Comparison of ENCODE assay signal across 1 cellular context in genomic region chr14:75050852-75051555, GRCh38.
TF ChIP-seq lines count a peak whose summit lies in the region.

TSS of gene MLH3 (minus strand) at chr14:75051467. CDS start at chr14:75049655, 1,812 bp downstream.

TF ChIP-seq in HepG2, 621 proteins besides CTCF, POLR2A, EP300 and RAD21 (continued from another document and continues in another):
- TF ChIP-seq GMEB2 (CRISPR knock-in tag; IDR thresholded peaks at IDR 0.05; ENCODE audit: low read depth) (peak; percentile 45; the same call in 1 of the 2 replicates), SNAPC2 (CRISPR knock-in tag; IDR thresholded peaks at IDR 0.05) (no peak), ZNF563 (CRISPR knock-in tag; IDR thresholded peaks at IDR 0.05) (peak; percentile 73), ZNF780A (CRISPR knock-in tag; IDR thresholded peaks at IDR 0.05) (no peak), ZNF10 (CRISPR knock-in tag; IDR thresholded peaks at IDR 0.05; ENCODE audit: borderline replicate concordance, low read depth) (no peak), BCL6 (CRISPR knock-in tag; IDR thresholded peaks at IDR 0.05) (peak; percentile 24; the same call in 1 of the 2 replicates), MIER2 (CRISPR knock-in tag; IDR thresholded peaks at IDR 0.05) (no peak), ZNF598 (CRISPR knock-in tag; IDR thresholded peaks at IDR 0.05; ENCODE audit: borderline replicate concordance) (no peak), ZNF768 (CRISPR knock-in tag; IDR thresholded peaks at IDR 0.05) (peak; percentile 75; the same call in 1 of the 2 replicates), KLF16 (CRISPR knock-in tag; IDR thresholded peaks at IDR 0.05) (peak in 1 of 2 experiments; percentile 69; a peak in 2 of 4 replicates), ZNF44 (CRISPR knock-in tag; IDR thresholded peaks at IDR 0.05) (0 out of 2 replicates have a peak, but pooled peaks have one; percentile 64), ZNF160 (CRISPR knock-in tag; IDR thresholded peaks at IDR 0.05) (peak; percentile 75; the same call in 1 of the 2 replicates), ZSCAN29 (CRISPR knock-in tag; conservative IDR thresholded peaks at IDR 0.05) (no peak), ZNF720 (CRISPR knock-in tag; IDR thresholded peaks at IDR 0.05) (no peak), ZNF263 (CRISPR knock-in tag; IDR thresholded peaks at IDR 0.05) (no peak), CENPBD1 (CRISPR knock-in tag; IDR thresholded peaks at IDR 0.05; ENCODE audit: borderline replicate concordance, low read depth) (no peak), ZSCAN9 (CRISPR knock-in tag; IDR thresholded peaks at IDR 0.05; ENCODE audit: borderline replicate concordance) (peak; percentile 50; the same call in 1 of the 2 replicates), ZNF30 (CRISPR knock-in tag; IDR thresholded peaks at IDR 0.05) (no peak), TERF1 (CRISPR knock-in tag; IDR thresholded peaks at IDR 0.05) (no peak), CREB1 (IDR thresholded peaks at IDR 0.05) (no peak), CREB1 (CRISPR knock-in tag; IDR thresholded peaks at IDR 0.05) (no peak), FUBP1 (CRISPR knock-in tag; IDR thresholded peaks at IDR 0.05; ENCODE audit: borderline replicate concordance) (no peak), TAF15 (IDR thresholded peaks at IDR 0.05; ENCODE audit: low read depth, low read length, poor library complexity, severe bottlenecking) (no peak), ZNF318 (CRISPR knock-in tag; IDR thresholded peaks at IDR 0.05) (no peak), THRA (CRISPR knock-in tag; IDR thresholded peaks at IDR 0.05; ENCODE audit: borderline replicate concordance) (no peak), SP1 (IDR thresholded peaks at IDR 0.05) (no peak), SP1 (CRISPR knock-in tag; IDR thresholded peaks at IDR 0.05) (no peak), ZNF83 (CRISPR knock-in tag; IDR thresholded peaks at IDR 0.05; ENCODE audit: borderline replicate concordance) (peak; percentile 61; the same call in 1 of the 2 replicates), AHDC1 (CRISPR knock-in tag; IDR thresholded peaks at IDR 0.05; ENCODE audit: borderline replicate concordance) (no peak), RBFOX2 (IDR thresholded peaks at IDR 0.05; ENCODE audit: low read depth, low read length) (peak; percentile 90), FOXC1 (CRISPR knock-in tag; IDR thresholded peaks at IDR 0.05; ENCODE audit: borderline replicate concordance) (peak; percentile 78)
